9 cellular contexts compared by ENCODE assay signal in the genomic region with DNA sequence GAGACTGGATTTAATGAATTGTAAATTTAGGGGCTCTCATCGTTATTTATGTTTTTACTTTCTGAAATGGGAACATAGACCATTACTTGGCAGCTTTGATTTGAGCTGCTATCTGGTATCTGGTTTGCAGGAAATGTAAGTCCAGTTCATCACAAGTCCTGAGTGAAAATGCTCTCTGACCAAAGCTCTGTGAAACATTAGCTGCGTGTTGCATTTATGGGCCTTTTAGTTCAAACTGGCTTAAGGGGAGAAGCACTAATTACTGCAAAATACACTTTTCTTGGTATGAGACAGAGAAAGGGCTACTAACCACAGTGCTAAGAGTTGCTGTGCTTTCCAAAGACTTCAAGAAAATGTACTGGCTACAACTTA. TPM values are rescaled to one million over a fixed set of nuclear protein-coding genes. Genes with fewer than 3 reads are reported as not detected.
DNase-seq lines count a peak whose midpoint lies in the region; ATAC-seq and TF ChIP-seq lines count a peak whose summit lies in the region.
"Had no signal": no experiment of that assay in that cellular context is flagged by ENCODE, and none has a peak within 500 bp of the region (broad histone marks: within the 10 kb centered on the region; RNA-seq: fewer than 3 reads in every experiment).

No MANE protein-coding gene starts in this region.

- peaks cover 14% of the 10 kb centered on the region for H3K4me1 Mint-ChIP-seq in activated naive CD4-positive, alpha-beta T cell treated with anti-CD3 and anti-CD28 coated beads, Interleukin-2, amount 50 U/mL, for 24 hours
- peaks cover 33% of the 10 kb centered on the region for H3K4me1 Mint-ChIP-seq in endothelial cell (ENCODE audit: unreplicated experiment)

- no peaks in the 10 kb centered on the region for H3K9me3 Mint-ChIP-seq in activated naive CD4-positive, alpha-beta T cell treated with anti-CD3 and anti-CD28 coated beads, Interleukin-2, amount 50 U/mL, for 24 hours
- no peaks in the 10 kb centered on the region for H3K9me3 Mint-ChIP-seq in activated naive CD4-positive, alpha-beta T cell treated with anti-CD3 and anti-CD28 coated beads, Interleukin-2, amount 50 U/mL, for 72 hours
- H3K9me3 Mint-ChIP-seq in endothelial cell (ENCODE audit: unreplicated experiment), result no peaks in the 10 kb centered on the region

- POLR2A ChIA-PET in GM10248 (lab: Yijun Ruan, JAX), result no interaction called here

- CTCF ChIA-PET in GM10248 (lab: Yijun Ruan, JAX), result interaction anchor here (0.7 to 4.5 kb wide), 9 partner anchors 8 to 1158 kb away, joined by 3 to 38 read pairs (median 4); no protein-coding TSS in a partner anchor

- H3K36me3 ChIP-seq in muscle layer of duodenum (ENCODE audit: control insufficient read depth in 1 of 2, insufficient read depth in 2 of 2, low read length in 2 of 2) (no peaks in the 10 kb centered on the region), uterus (no peaks in the 10 kb centered on the region)

- H3K27me3 ChIP-seq in muscle layer of duodenum (ENCODE audit: low read depth, low read length) (no peaks in the 10 kb centered on the region), uterus (no peaks in the 10 kb centered on the region)

- H3K9me3 ChIP-seq in muscle layer of duodenum (ENCODE audit: control insufficient read depth in 1 of 2, low read length in 2 of 2) (no peaks in the 10 kb centered on the region), uterus (no peaks in the 10 kb centered on the region)

- H3K4me1 ChIP-seq in muscle layer of duodenum (ENCODE audit: control insufficient read depth in 1 of 2, insufficient read depth in 2 of 2, low read length in 2 of 2) (peaks cover 0 to 41% of the 10 kb centered on the region in 2 donors), uterus (peaks cover 0 to 3% of the 10 kb centered on the region in 2 donors)

- no peak overlapping the region for H3K27ac Mint-ChIP-seq in activated naive CD4-positive, alpha-beta T cell treated with anti-CD3 and anti-CD28 coated beads, Interleukin-2, amount 50 U/mL, for 24 hours
- no peak overlapping the region for H3K27ac Mint-ChIP-seq in activated naive CD4-positive, alpha-beta T cell treated with anti-CD3 and anti-CD28 coated beads, Interleukin-2, amount 50 U/mL, for 72 hours
- H3K27ac Mint-ChIP-seq in endothelial cell (ENCODE audit: unreplicated experiment), result peak overlapping the region; percentile 100

- peak overlapping the region; percentile 55 for H3K4me3 Mint-ChIP-seq in activated naive CD4-positive, alpha-beta T cell treated with anti-CD3 and anti-CD28 coated beads, Interleukin-2, amount 50 U/mL, for 24 hours
- peak overlapping the region; percentile 95 for H3K4me3 Mint-ChIP-seq in endothelial cell (ENCODE audit: unreplicated experiment)

- no peak for DNase-seq in activated naive CD4-positive, alpha-beta T cell treated with anti-CD3 and anti-CD28 coated beads, Interleukin-2, amount 50 U/mL, for 72 hours (ENCODE audit: low spot score in 2 of 2)
- DNase-seq in endothelial cell (ENCODE audit: low spot score), result no peak
- no peak for DNase-seq in uterus
- no peak for DNase-seq in GM10248 (ENCODE audit: extremely low spot score)
- no peak for DNase-seq in iPS-NIHi7 (ENCODE audit: extremely low spot score)
- DNase-seq: activated naive CD4-positive, alpha-beta T cell treated with anti-CD3 and anti-CD28 coated beads, Interleukin-2, amount 50 U/mL, for 16 hours had no signal

- TF ChIP-seq CTCF in endothelial cell (IDR thresholded peaks at IDR 0.05; ENCODE audit: unreplicated experiment) (no peak), uterus (IDR thresholded peaks at IDR 0.05) (no peak), GM10248 (IDR thresholded peaks at IDR 0.05; ENCODE audit: control extremely low read depth, extremely low read depth, low read depth, missing control alignments) (no peak)

- no peak for ATAC-seq in activated naive CD4-positive, alpha-beta T cell treated with anti-CD3 and anti-CD28 coated beads, Interleukin-2, amount 50 U/mL, for 72 hours
- ATAC-seq in GM19452 (IDR thresholded peaks at IDR 0.05; ENCODE audit: unreplicated experiment), result no peak

- no peaks in the 10 kb centered on the region for H3K27me3 Mint-ChIP-seq in activated naive CD4-positive, alpha-beta T cell treated with anti-CD3 and anti-CD28 coated beads, Interleukin-2, amount 50 U/mL, for 24 hours
- H3K27me3 Mint-ChIP-seq in endothelial cell (ENCODE audit: unreplicated experiment), result no peaks in the 10 kb centered on the region

- H3K27ac ChIP-seq in muscle layer of duodenum (ENCODE audit: low read length) (peak overlapping the region; percentile 27), uterus (peak overlapping the region; percentile 64 to 73)

- intact Hi-C loops in uterus (cut with DNase I; ENCODE audit: low total_unique reads), result no loop called here

- H3K36me3 Mint-ChIP-seq in activated naive CD4-positive, alpha-beta T cell treated with anti-CD3 and anti-CD28 coated beads, Interleukin-2, amount 50 U/mL, for 24 hours, result no peaks in the 10 kb centered on the region
- no peaks in the 10 kb centered on the region for H3K36me3 Mint-ChIP-seq in activated naive CD4-positive, alpha-beta T cell treated with anti-CD3 and anti-CD28 coated beads, Interleukin-2, amount 50 U/mL, for 72 hours
- H3K36me3 Mint-ChIP-seq in endothelial cell (ENCODE audit: low read depth, unreplicated experiment), result peaks cover 2% of the 10 kb centered on the region

- no peak for TF ChIP-seq POLR2A in uterus (IDR thresholded peaks at IDR 0.05)

- peak overlapping the region; percentile 86 to 92 for H3K4me3 ChIP-seq in muscle layer of duodenum (ENCODE audit: low read depth in 1 of 2, low read length in 2 of 2)
- peak overlapping the region; percentile 40 to 45 for H3K4me3 ChIP-seq in uterus

RNA-seq across cellular contexts. Expression of a gene that starts 0.5 kb away (rescaled TPM):
- total RNA-seq in activated naive CD4-positive, alpha-beta T cell treated with anti-CD3 and anti-CD28 coated beads, Interleukin-2, amount 50 U/mL, for 72 hours, result not detected
- 43.0 TPM for total RNA-seq in endothelial cell (ENCODE audit: unreplicated experiment)
- 10 to 100 TPM; 16.8 to 54.4 (median 33.9) TPM for total RNA-seq in uterus

RNA-seq across cellular contexts. Expression of a gene that starts 42.3 kb away (rescaled TPM):
- not detected for total RNA-seq in activated naive CD4-positive, alpha-beta T cell treated with anti-CD3 and anti-CD28 coated beads, Interleukin-2, amount 50 U/mL, for 72 hours
- total RNA-seq in endothelial cell (ENCODE audit: unreplicated experiment), result not detected
- 10 to 100 TPM in 3 of 4 donors, 1 to 10 TPM in 1; 6.1 to 31.5 (median 12.9) TPM for total RNA-seq in uterus

Comparison
In these comparisons a context has a peak if more than half of its experiments do, and no peak if none do; other contexts are left out.
1. RNA of a gene that starts 0.5 kb away (total RNA-seq): 16.8 to 54.4 TPM in uterus and 43.0 TPM in endothelial cell (single experiment); not detected in activated naive CD4-positive, alpha-beta T cell treated with anti-CD3 and anti-CD28 coated beads, Interleukin-2, amount 50 U/mL, for 72 hours; every median in the first group is over 10 times any median in the second.